1 cellular context compared by ENCODE assay signal in the genomic region with DNA sequence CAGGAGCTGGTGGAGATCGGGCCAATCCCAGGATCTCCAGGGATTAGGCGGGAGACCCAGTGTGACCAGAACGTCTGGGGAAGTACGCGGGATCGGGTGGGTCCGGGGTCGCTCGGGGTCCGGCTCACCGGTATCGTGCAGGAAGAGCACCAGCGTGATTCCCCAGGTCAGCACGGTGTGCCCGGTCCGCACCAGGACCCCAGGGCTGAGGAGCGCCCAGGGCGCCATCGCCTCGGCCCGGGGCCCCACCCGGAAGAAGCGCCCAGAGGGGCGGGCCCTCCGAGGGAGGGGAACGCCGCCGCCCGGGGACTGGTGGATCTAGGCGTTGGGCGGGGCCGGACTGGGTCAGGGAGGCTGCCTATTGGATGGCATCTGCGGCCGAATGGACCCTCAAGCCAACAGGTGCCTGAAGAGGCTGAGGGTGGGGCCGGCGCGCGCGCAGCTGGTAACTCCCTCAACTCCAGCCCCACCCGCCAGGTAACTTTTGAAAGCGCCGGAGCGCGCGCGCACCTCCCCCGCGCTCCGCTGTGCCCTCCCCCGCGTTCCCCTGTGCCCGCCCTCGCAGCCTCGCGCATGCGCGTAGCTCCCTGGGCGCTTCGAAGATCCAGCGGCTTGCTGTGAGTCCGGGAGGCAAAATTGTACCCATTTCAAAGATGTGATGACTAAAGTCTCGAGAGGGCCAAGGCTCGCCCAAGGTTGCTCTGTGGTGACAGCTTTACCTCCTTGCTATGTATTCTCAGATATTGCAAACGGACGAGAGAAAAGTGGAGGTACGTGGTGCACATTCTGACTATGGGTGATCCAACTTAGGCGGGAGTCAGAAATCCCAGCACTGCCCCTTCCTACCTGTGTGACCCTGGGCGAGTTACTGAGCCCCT.
A peak's percentile ranks its signal among the peaks of the same experiment; 100 is the strongest.
TF ChIP-seq lines count a peak whose summit lies in the region.

A gene with protein sequence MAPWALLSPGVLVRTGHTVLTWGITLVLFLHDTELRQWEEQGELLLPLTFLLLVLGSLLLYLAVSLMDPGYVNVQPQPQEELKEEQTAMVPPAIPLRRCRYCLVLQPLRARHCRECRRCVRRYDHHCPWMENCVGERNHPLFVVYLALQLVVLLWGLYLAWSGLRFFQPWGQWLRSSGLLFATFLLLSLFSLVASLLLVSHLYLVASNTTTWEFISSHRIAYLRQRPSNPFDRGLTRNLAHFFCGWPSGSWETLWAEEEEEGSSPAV (minus strand): TSS at position 262 of the 878 bp plus-strand sequence. CDS start 34 bp downstream, at position 228.

TF ChIP-seq in HEK293, 187 proteins besides CTCF, POLR2A, EP300 and RAD21 (continued from another document and continues in another):
- TF ChIP-seq, protein P1, sequence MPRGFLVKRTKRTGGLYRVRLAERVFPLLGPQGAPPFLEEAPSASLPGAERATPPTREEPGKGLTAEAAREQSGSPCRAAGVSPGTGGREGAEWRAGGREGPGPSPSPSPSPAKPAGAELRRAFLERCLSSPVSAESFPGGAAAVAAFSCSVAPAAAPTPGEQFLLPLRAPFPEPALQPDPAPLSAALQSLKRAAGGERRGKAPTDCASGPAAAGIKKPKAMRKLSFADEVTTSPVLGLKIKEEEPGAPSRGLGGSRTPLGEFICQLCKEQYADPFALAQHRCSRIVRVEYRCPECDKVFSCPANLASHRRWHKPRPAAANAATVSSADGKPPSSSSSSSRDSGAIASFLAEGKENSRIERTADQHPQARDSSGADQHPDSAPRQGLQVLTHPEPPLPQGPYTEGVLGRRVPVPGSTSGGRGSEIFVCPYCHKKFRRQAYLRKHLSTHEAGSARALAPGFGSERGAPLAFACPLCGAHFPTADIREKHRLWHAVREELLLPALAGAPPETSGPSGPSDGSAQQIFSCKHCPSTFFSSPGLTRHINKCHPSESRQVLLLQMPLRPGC (tag by site-specific recombination; IDR thresholded peaks at IDR 0.05): peak; percentile 14; the same call in 1 of the 2 replicates
- TF ChIP-seq ZNF266 (tag by site-specific recombination; IDR thresholded peaks at IDR 0.05; ENCODE audit: low read depth) (no peak), ZEB2 (tag by site-specific recombination; IDR thresholded peaks at IDR 0.05) (peak; percentile 73; the same call in 1 of the 2 replicates), MYNN (tag by site-specific recombination; IDR thresholded peaks at IDR 0.05; ENCODE audit: borderline replicate concordance) (0 out of 2 replicates have a peak, but pooled peaks have one; percentile 60), ZNF366 (tag by site-specific recombination; conservative IDR thresholded peaks at IDR 0.05) (0 out of 2 replicates have a peak, but pooled peaks have one; percentile 9), MZF1 (tag by site-specific recombination; IDR thresholded peaks at IDR 0.05; ENCODE audit: borderline replicate concordance) (peak; percentile 74; the same call in 1 of the 2 replicates), ZNF394 (tag by site-specific recombination; IDR thresholded peaks at IDR 0.05; ENCODE audit: borderline replicate concordance) (peak; percentile 16; the same call in 1 of the 2 replicates), KLF9 (tag by site-specific recombination; IDR thresholded peaks at IDR 0.05; ENCODE audit: low read depth) (peak; percentile 43; the same call in 1 of the 2 replicates), ZNF138 (tag by site-specific recombination; IDR thresholded peaks at IDR 0.05; ENCODE audit: borderline replicate concordance) (no peak), ZNF621 (tag by site-specific recombination; IDR thresholded peaks at IDR 0.05) (no peak), ZNF416 (tag by site-specific recombination; IDR thresholded peaks at IDR 0.05) (no peak; the same call in 1 of the 2 replicates), ZNF157 (tag by site-specific recombination; IDR thresholded peaks at IDR 0.05) (no peak), ZNF324 (tag by site-specific recombination; IDR thresholded peaks at IDR 0.05) (peak; percentile 84), ZNF629 (tag by site-specific recombination; IDR thresholded peaks at IDR 0.05) (peak; percentile 54; the same call in 1 of the 2 replicates), ZNF658 (tag by site-specific recombination; IDR thresholded peaks at IDR 0.05) (no peak), ZNF175 (tag by site-specific recombination; IDR thresholded peaks at IDR 0.05) (no peak), ZBTB48 (tag by site-specific recombination; IDR thresholded peaks at IDR 0.05) (peak; percentile 31; the same call in 1 of the 2 replicates), ZNF302 (tag by site-specific recombination; IDR thresholded peaks at IDR 0.05; ENCODE audit: low read depth) (no peak), ZSCAN23 (tag by site-specific recombination; IDR thresholded peaks at IDR 0.05) (peak; percentile 82), ZNF184 (tag by site-specific recombination; IDR thresholded peaks at IDR 0.05) (peak; percentile 71; the same call in 1 of the 2 replicates), ZNF404 (tag by site-specific recombination; IDR thresholded peaks at IDR 0.05) (no peak), ZNF830 (tag by site-specific recombination; IDR thresholded peaks at IDR 0.05; ENCODE audit: low read depth) (no peak), IKZF3 (tag by site-specific recombination; IDR thresholded peaks at IDR 0.05) (no peak), ZNF214 (tag by site-specific recombination; IDR thresholded peaks at IDR 0.05; ENCODE audit: borderline replicate concordance) (no peak), ZBTB7A (tag by site-specific recombination; IDR thresholded peaks at IDR 0.05; ENCODE audit: low read depth) (peak; percentile 88), ZNF571 (tag by site-specific recombination; IDR thresholded peaks at IDR 0.05) (no peak), ZNF10 (tag by site-specific recombination; IDR thresholded peaks at IDR 0.05) (no peak), SP2 (tag by site-specific recombination; IDR thresholded peaks at IDR 0.05) (peak; percentile 97), EGR2 (tag by site-specific recombination; IDR thresholded peaks at IDR 0.05; ENCODE audit: low read depth) (peak; percentile 82), ZNF701 (tag by site-specific recombination; IDR thresholded peaks at IDR 0.05) (no peak), ZNF544 (tag by site-specific recombination; IDR thresholded peaks at IDR 0.05) (no peak), GLIS2 (tag by site-specific recombination; IDR thresholded peaks at IDR 0.05) (peak; percentile 98)
- TF ChIP-seq, protein P2, sequence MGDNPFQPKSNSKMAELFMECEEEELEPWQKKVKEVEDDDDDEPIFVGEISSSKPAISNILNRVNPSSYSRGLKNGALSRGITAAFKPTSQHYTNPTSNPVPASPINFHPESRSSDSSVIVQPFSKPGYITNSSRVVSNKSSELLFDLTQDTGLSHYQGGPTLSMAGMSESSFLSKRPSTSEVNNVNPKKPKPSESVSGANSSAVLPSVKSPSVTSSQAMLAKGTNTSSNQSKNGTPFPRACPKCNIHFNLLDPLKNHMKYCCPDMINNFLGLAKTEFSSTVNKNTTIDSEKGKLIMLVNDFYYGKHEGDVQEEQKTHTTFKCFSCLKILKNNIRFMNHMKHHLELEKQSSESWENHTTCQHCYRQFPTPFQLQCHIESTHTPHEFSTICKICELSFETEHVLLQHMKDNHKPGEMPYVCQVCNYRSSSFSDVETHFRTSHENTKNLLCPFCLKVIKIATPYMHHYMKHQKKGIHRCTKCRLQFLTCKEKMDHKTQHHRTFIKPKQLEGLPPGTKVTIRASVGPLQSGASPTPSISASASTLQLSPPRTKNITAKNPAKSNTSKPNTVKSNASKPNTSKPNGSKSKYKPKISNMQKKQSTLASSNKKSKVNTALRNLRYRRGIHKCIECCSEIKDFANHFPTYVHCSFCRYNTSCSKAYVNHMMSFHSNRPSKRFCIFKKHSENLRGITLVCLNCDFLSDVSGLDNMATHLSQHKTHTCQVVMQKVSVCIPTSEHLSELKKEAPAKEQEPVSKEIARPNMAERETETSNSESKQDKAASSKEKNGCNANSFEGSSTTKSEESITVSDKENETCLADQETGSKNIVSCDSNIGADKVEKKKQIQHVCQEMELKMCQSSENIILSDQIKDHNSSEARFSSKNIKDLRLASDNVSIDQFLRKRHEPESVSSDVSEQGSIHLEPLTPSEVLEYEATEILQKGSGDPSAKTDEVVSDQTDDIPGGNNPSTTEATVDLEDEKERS (tag by site-specific recombination; IDR thresholded peaks at IDR 0.05): peak; percentile 68; the same call in 1 of the 2 replicates
- TF ChIP-seq, protein P3, sequence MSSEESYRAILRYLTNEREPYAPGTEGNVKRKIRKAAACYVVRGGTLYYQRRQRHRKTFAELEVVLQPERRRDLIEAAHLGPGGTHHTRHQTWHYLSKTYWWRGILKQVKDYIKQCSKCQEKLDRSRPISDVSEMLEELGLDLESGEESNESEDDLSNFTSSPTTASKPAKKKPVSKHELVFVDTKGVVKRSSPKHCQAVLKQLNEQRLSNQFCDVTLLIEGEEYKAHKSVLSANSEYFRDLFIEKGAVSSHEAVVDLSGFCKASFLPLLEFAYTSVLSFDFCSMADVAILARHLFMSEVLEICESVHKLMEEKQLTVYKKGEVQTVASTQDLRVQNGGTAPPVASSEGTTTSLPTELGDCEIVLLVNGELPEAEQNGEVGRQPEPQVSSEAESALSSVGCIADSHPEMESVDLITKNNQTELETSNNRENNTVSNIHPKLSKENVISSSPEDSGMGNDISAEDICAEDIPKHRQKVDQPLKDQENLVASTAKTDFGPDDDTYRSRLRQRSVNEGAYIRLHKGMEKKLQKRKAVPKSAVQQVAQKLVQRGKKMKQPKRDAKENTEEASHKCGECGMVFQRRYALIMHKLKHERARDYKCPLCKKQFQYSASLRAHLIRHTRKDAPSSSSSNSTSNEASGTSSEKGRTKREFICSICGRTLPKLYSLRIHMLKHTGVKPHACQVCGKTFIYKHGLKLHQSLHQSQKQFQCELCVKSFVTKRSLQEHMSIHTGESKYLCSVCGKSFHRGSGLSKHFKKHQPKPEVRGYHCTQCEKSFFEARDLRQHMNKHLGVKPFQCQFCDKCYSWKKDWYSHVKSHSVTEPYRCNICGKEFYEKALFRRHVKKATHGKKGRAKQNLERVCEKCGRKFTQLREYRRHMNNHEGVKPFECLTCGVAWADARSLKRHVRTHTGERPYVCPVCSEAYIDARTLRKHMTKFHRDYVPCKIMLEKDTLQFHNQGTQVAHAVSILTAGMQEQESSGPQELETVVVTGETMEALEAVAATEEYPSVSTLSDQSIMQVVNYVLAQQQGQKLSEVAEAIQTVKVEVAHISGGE (tag by site-specific recombination; conservative IDR thresholded peaks at IDR 0.05; ENCODE audit: low read depth): peak; percentile 30; the same call in 1 of the 2 replicates
- TF ChIP-seq, protein P4, sequence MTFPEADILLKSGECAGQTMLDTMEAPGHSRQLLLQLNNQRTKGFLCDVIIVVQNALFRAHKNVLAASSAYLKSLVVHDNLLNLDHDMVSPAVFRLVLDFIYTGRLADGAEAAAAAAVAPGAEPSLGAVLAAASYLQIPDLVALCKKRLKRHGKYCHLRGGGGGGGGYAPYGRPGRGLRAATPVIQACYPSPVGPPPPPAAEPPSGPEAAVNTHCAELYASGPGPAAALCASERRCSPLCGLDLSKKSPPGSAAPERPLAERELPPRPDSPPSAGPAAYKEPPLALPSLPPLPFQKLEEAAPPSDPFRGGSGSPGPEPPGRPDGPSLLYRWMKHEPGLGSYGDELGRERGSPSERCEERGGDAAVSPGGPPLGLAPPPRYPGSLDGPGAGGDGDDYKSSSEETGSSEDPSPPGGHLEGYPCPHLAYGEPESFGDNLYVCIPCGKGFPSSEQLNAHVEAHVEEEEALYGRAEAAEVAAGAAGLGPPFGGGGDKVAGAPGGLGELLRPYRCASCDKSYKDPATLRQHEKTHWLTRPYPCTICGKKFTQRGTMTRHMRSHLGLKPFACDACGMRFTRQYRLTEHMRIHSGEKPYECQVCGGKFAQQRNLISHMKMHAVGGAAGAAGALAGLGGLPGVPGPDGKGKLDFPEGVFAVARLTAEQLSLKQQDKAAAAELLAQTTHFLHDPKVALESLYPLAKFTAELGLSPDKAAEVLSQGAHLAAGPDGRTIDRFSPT (tag by site-specific recombination; IDR thresholded peaks at IDR 0.05): peak; percentile 65; the same call in 1 of the 2 replicates
- TF ChIP-seq, protein P5, sequence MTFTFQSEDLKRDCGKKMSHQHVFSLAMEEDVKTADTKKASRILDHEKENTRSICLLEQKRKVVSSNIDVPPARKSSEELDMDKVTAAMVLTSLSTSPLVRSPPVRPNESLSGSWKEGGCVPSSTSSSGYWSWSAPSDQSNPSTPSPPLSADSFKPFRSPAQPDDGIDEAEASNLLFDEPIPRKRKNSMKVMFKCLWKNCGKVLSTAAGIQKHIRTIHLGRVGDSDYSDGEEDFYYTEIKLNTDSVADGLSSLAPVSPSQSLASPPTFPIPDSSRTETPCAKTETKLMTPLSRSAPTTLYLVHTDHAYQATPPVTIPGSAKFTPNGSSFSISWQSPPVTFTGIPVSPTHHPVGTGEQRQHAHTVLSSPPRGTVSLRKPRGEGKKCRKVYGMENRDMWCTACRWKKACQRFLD (tag by site-specific recombination; IDR thresholded peaks at IDR 0.05): no peak
- TF ChIP-seq, protein P6, sequence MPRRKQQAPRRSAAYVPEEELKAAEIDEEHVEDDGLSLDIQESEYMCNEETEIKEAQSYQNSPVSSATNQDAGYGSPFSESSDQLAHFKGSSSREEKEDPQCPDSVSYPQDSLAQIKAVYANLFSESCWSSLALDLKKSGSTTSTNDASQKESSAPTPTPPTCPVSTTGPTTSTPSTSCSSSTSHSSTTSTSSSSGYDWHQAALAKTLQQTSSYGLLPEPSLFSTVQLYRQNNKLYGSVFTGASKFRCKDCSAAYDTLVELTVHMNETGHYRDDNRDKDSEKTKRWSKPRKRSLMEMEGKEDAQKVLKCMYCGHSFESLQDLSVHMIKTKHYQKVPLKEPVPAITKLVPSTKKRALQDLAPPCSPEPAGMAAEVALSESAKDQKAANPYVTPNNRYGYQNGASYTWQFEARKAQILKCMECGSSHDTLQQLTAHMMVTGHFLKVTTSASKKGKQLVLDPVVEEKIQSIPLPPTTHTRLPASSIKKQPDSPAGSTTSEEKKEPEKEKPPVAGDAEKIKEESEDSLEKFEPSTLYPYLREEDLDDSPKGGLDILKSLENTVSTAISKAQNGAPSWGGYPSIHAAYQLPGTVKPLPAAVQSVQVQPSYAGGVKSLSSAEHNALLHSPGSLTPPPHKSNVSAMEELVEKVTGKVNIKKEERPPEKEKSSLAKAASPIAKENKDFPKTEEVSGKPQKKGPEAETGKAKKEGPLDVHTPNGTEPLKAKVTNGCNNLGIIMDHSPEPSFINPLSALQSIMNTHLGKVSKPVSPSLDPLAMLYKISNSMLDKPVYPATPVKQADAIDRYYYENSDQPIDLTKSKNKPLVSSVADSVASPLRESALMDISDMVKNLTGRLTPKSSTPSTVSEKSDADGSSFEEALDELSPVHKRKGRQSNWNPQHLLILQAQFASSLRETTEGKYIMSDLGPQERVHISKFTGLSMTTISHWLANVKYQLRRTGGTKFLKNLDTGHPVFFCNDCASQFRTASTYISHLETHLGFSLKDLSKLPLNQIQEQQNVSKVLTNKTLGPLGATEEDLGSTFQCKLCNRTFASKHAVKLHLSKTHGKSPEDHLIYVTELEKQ (tag by site-specific recombination; IDR thresholded peaks at IDR 0.05; ENCODE audit: borderline replicate concordance): no peak; the same call in 1 of the 2 replicates
- TF ChIP-seq, protein P7, sequence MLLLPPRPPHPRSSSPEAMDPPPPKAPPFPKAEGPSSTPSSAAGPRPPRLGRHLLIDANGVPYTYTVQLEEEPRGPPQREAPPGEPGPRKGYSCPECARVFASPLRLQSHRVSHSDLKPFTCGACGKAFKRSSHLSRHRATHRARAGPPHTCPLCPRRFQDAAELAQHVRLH (tag by site-specific recombination; IDR thresholded peaks at IDR 0.05): peak; percentile 94
